1 cellular context compared by ENCODE assay signal in genomic region chr3:123422457-123422856, GRCh38.
TF ChIP-seq lines count a peak whose summit lies in the region.

No MANE protein-coding gene starts in this region.

TF ChIP-seq in H1, 55 proteins besides CTCF, POLR2A, EP300 and RAD21:
- TF ChIP-seq SAP30 (IDR thresholded peaks at IDR 0.05; ENCODE audit: insufficient read depth, insufficient replicate concordance, low read length) (no peak), SP4 (IDR thresholded peaks at IDR 0.05; ENCODE audit: low read length) (no peak), ATF2 (IDR thresholded peaks at IDR 0.05; ENCODE audit: low read length) (no peak), EZH2 (IDR thresholded peaks at IDR 0.05; ENCODE audit: low read depth, low read length, severe bottlenecking) (no peak), KDM5A (IDR thresholded peaks at IDR 0.05; ENCODE audit: low read length) (no peak), SIN3A (conservative IDR thresholded peaks at IDR 0.05 in 1 of 2, IDR thresholded peaks at IDR 0.05 in 1 of 2; ENCODE audit: low read depth in 1 of 2, low read length in 2 of 2) (no peak), TEAD4 (IDR thresholded peaks at IDR 0.05; ENCODE audit: low read depth, low read length) (no peak), FOSL1 (IDR thresholded peaks at IDR 0.05; ENCODE audit: insufficient read depth, low read depth, low read length) (no peak), YY1 (IDR thresholded peaks at IDR 0.05; ENCODE audit: low read depth, low read length) (no peak), CBX8 (IDR thresholded peaks at IDR 0.05; ENCODE audit: borderline replicate concordance, low read depth, low read length) (no peak), JUN (IDR thresholded peaks at IDR 0.05; ENCODE audit: low read depth, low read length) (no peak), SRF (IDR thresholded peaks at IDR 0.05; ENCODE audit: low read depth, low read length) (no peak), GABPA (IDR thresholded peaks at IDR 0.05; ENCODE audit: borderline replicate concordance, insufficient read depth, low read length) (no peak), PHF8 (conservative IDR thresholded peaks at IDR 0.05; ENCODE audit: low read depth, low read length) (no peak), CEBPB (IDR thresholded peaks at IDR 0.05; ENCODE audit: low read depth, low read length) (no peak), TAF1 (IDR thresholded peaks at IDR 0.05; ENCODE audit: low read depth, low read length) (no peak), TAF7 (optimal IDR thresholded peaks at IDR 0.05; ENCODE audit: borderline replicate concordance, low read depth, low read length) (no peak), SIX5 (IDR thresholded peaks at IDR 0.05; ENCODE audit: low read depth, low read length) (no peak)
TF ChIP-seq in H1: peak in this region for 0.
